Comparison of ENCODE assay signal across 14 cellular contexts in the genomic region with DNA sequence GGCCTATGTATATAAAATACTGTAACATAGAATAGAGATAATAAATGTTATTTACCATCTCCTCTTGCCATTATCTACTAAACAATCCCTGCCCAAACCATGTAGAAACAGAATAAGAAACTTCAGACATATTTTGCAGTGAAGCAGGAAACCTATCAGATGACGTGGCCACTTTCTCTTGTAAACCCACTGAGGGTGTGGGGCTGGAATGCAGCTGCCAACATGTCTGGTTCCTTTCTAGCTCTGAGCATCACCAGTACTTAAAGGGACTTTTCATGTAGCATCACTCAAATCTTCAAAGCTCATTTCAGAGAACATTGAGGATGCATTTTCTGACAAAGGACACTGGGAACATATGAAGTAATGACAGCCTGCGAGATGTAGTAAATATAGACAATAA.
DNase-seq lines count a peak whose midpoint lies in the region; ATAC-seq and TF ChIP-seq lines count a peak whose summit lies in the region.
"Had no signal": no experiment of that assay in that cellular context is flagged by ENCODE, and none has a peak within 500 bp of the region (broad histone marks: within the 10 kb centered on the region; RNA-seq: fewer than 3 reads in every experiment).

No MANE protein-coding gene starts in this region.

- H3K27me3 Mint-ChIP-seq in WTC11 (ENCODE audit: low read depth), result no peaks in the 10 kb centered on the region

- no peak overlapping the region for H3K4me3 Mint-ChIP-seq in WTC11
- H3K4me3 Mint-ChIP-seq: brain, neural progenitor cell had no signal

- no peak overlapping the region for H3K4me3 ChIP-seq in GM12864 (ENCODE audit: low read depth, low read length)
- H3K4me3 ChIP-seq: heart right ventricle, K562, neural progenitor cell had no signal

- intact Hi-C loops in posterior vena cava (cut with DNase I), result no loop called here

- peak; percentile 44 for DNase-seq in GM12864 (ENCODE audit: low read depth)
- peak; percentile 32 for DNase-seq in OCI-M1 (lab: John Stamatoyannopoulos, UW)
- peak; percentile 29 for DNase-seq in germinal center (ENCODE audit: low spot score)
- DNase-seq in WTC11 (ENCODE audit: low spot score), result no peak
- no peak for DNase-seq in posterior vena cava (ENCODE audit: low spot score)
- DNase-seq: heart right ventricle, NCI-H748 treated with DMSO at 0.1 percent for 48 hours had no signal

- CTCF ChIA-PET in WTC11 (lab: Charles Lee), result no interaction called here

- H3K4me1 Mint-ChIP-seq in WTC11, result no peaks in the 10 kb centered on the region
- H3K4me1 Mint-ChIP-seq: brain had no signal

- peaks cover 29% of the 10 kb centered on the region for H3K9me3 Mint-ChIP-seq in WTC11

- H3K27ac Mint-ChIP-seq in WTC11, result no peak overlapping the region
- H3K27ac Mint-ChIP-seq: brain, neural progenitor cell had no signal

- peak; percentile 57 for ATAC-seq in GM21786 (IDR thresholded peaks at IDR 0.05; ENCODE audit: unreplicated experiment)
- no peak for ATAC-seq in GM19455 (IDR thresholded peaks at IDR 0.05; ENCODE audit: unreplicated experiment)
- no peak for ATAC-seq in WTC11
- no peak for ATAC-seq in GM18870 (IDR thresholded peaks at IDR 0.05; ENCODE audit: unreplicated experiment)
- ATAC-seq: activated CD4-positive, CD25-positive, alpha-beta regulatory T cell treated with anti-CD3 and anti-CD28 coated beads, Interleukin-2, amount 50 U/mL, for 24 hours; heart right ventricle; K562 had no signal

- POLR2A ChIA-PET in WTC11 (lab: Charles Lee), result no interaction called here

- TF ChIP-seq CTCF in GM12864 (IDR thresholded peaks at IDR 0.05; ENCODE audit: low read depth, low read length, missing control alignments), result no peak
- no peak for TF ChIP-seq CTCF in WTC11 (IDR thresholded peaks at IDR 0.05)

- H3K36me3 Mint-ChIP-seq in WTC11, result peaks cover 12% of the 10 kb centered on the region
- H3K36me3 Mint-ChIP-seq: brain, neural progenitor cell had no signal

TF ChIP-seq in WTC11, 78 proteins besides CTCF, POLR2A, EP300 and RAD21:
- TF ChIP-seq RORB (CRISPR knock-in tag; IDR thresholded peaks at IDR 0.05), result no peak
- TF ChIP-seq SP1 (CRISPR knock-in tag; conservative IDR thresholded peaks at IDR 0.05), result no peak
- TF ChIP-seq FOXP4 (CRISPR knock-in tag; IDR thresholded peaks at IDR 0.05), result no peak
- TF ChIP-seq, protein P1, sequence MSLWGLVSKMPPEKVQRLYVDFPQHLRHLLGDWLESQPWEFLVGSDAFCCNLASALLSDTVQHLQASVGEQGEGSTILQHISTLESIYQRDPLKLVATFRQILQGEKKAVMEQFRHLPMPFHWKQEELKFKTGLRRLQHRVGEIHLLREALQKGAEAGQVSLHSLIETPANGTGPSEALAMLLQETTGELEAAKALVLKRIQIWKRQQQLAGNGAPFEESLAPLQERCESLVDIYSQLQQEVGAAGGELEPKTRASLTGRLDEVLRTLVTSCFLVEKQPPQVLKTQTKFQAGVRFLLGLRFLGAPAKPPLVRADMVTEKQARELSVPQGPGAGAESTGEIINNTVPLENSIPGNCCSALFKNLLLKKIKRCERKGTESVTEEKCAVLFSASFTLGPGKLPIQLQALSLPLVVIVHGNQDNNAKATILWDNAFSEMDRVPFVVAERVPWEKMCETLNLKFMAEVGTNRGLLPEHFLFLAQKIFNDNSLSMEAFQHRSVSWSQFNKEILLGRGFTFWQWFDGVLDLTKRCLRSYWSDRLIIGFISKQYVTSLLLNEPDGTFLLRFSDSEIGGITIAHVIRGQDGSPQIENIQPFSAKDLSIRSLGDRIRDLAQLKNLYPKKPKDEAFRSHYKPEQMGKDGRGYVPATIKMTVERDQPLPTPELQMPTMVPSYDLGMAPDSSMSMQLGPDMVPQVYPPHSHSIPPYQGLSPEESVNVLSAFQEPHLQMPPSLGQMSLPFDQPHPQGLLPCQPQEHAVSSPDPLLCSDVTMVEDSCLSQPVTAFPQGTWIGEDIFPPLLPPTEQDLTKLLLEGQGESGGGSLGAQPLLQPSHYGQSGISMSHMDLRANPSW (CRISPR knock-in tag; conservative IDR thresholded peaks at IDR 0.05; ENCODE audit: low read depth), result no peak
- TF ChIP-seq GABPB1 (CRISPR knock-in tag; IDR thresholded peaks at IDR 0.05), result no peak
- TF ChIP-seq ZNF423 (CRISPR knock-in tag; IDR thresholded peaks at IDR 0.05), result no peak
- TF ChIP-seq ELF4 (CRISPR knock-in tag; IDR thresholded peaks at IDR 0.05; ENCODE audit: low read depth), result no peak
TF ChIP-seq in WTC11: peak in this region for 0.

Comparison
In these comparisons a context has a peak if more than half of its experiments do, and no peak if none do; other contexts are left out.
1. DNase-seq: peak in GM12864 (single experiment), OCI-M1 (single experiment) and germinal center (single experiment); none in WTC11 (single experiment) and posterior vena cava (single experiment).